19 cellular contexts compared by ENCODE assay signal in the genomic region with DNA sequence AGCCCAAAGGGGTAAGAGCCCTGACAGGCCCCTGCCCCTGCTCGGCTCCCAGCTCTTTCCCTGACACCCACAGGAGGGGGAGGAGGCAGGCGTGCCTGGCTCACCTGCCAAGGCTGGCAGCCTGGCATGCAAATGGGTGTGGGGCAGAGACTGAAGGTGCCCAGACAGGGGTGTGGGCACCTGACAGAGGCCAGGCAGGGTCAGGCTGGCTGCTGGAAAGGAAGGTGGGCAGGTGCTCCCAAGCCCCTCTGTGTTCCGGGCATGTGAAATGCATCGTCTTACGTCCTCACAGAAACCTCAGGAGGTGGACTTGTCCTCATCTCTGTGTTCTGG. TPM values are rescaled to one million over a fixed set of nuclear protein-coding genes. Genes with fewer than 3 reads are reported as not detected.
A peak's percentile ranks its signal among the peaks of the same experiment; 100 is the strongest.
DNase-seq lines count a peak whose midpoint lies in the region; ATAC-seq, FAIRE-seq and TF ChIP-seq lines count a peak whose summit lies in the region.
"Had no signal": no experiment of that assay in that cellular context is flagged by ENCODE, and none has a peak within 500 bp of the region (broad histone marks: within the 10 kb centered on the region; RNA-seq: fewer than 3 reads in every experiment).

No MANE protein-coding gene starts in this region.

- H3K9ac ChIP-seq in H1 (replicated peaks in 1 of 4; ENCODE audit: extremely low read depth in 1 of 4, low read depth in 3 of 4, low read length in 3 of 4), result no peak overlapping the region

- no peak overlapping the region for H3K14ac ChIP-seq in H1 (ENCODE audit: insufficient read length)

- H3K27me3 ChIP-seq in H1 (replicated peaks in 1 of 4; ENCODE audit: control insufficient read depth in 3 of 4, extremely low read depth in 1 of 4, insufficient read depth in 3 of 4, low read length in 3 of 4) (no peaks in the 10 kb centered on the region), lung (ENCODE audit: control insufficient read depth, insufficient read depth) (no peaks in the 10 kb centered on the region), small intestine (ENCODE audit: control insufficient read depth in 2 of 2, insufficient read depth in 2 of 2, low read length in 2 of 2) (peaks cover 0 to 2% of the 10 kb centered on the region in 2 donors)

- peaks cover 13% of the 10 kb centered on the region for H3K27me3 Mint-ChIP-seq in osteocyte (ENCODE audit: unreplicated experiment)

- H3K4me3 ChIP-seq in HEK293 (ENCODE audit: low read depth, low read length) (no peak overlapping the region), H1 (ENCODE audit: extremely low read depth in 1 of 4, insufficient read depth in 2 of 4, low read depth in 3 of 4, low read length in 4 of 4) (no peak overlapping the region), lung (no peak overlapping the region), small intestine (ENCODE audit: low read depth in 1 of 2, low read length in 2 of 2) (no peak overlapping the region)

- H3K36me3 Mint-ChIP-seq in osteocyte (ENCODE audit: unreplicated experiment), result no peaks in the 10 kb centered on the region

- H3K9me3 Mint-ChIP-seq in osteocyte (ENCODE audit: unreplicated experiment), result no peaks in the 10 kb centered on the region
- H3K9me3 Mint-ChIP-seq: HFFc6 had no signal

- no peak for TF ChIP-seq POLR2A in H1 (IDR thresholded peaks at IDR 0.05; ENCODE audit: control extremely low read depth in 1 of 2, low read depth in 2 of 2, low read length in 2 of 2)

- ATAC-seq in lung (ENCODE audit: insufficient read depth, low FRiP score) (peak; percentile 15), left ventricle myocardium superior (no peak), HG02840 (IDR thresholded peaks at IDR 0.05; ENCODE audit: low FRiP score, unreplicated experiment) (no peak)

- no peak overlapping the region for H3K4ac ChIP-seq in H1 (replicated peaks; ENCODE audit: insufficient read length, low read depth, low read length)

- peak overlapping the region; percentile 75; the same call in 1 of the 2 replicates for H2AK5ac ChIP-seq in H1 (ENCODE audit: low read depth, low read length)

- CTCF ChIA-PET in HEK293 (lab: Yijun Ruan, JAX) (no interaction called here), H1 (lab: Charles Lee; ENCODE audit: partially characterized antibody) (interaction anchor here (0.6 to 3.2 kb wide), 10 partner anchors 9 to 313 kb away, joined by 3 to 15 read pairs (median 3); no protein-coding TSS in a partner anchor)

- no peak overlapping the region; the same call in 1 of the 2 replicates for H4K8ac ChIP-seq in H1 (ENCODE audit: extremely low read depth, insufficient read depth, low read length)

- no peaks in the 10 kb centered on the region for H3K79me2 ChIP-seq in H1 (ENCODE audit: control insufficient read depth in 1 of 2, insufficient read depth in 2 of 2, low read length in 2 of 2)

- 0 out of 2 replicates have a peak overlapping the region, but pooled peaks have one; percentile 48 for H2BK20ac ChIP-seq in H1 (ENCODE audit: low read length)

- H3K4me1 Mint-ChIP-seq in osteocyte (ENCODE audit: unreplicated experiment), result peaks cover 2% of the 10 kb centered on the region

- H3K79me1 ChIP-seq in H1 (ENCODE audit: low read depth, low read length), result no peaks in the 10 kb centered on the region

- H3K4me3 Mint-ChIP-seq in osteocyte (ENCODE audit: unreplicated experiment), result no peak overlapping the region
- H3K4me3 Mint-ChIP-seq: HFFc6 had no signal

- no peak overlapping the region for H2BK5ac ChIP-seq in H1 (ENCODE audit: low read depth, low read length)

- DNase-seq in H1 (ENCODE audit: low read depth in 1 of 2, low spot score in 2 of 2), result no peak
- no peak for DNase-seq in lung (ENCODE audit: low spot score)
- DNase-seq in small intestine, result peak; percentile 81
- DNase-seq in osteocyte (ENCODE audit: extremely low spot score, unreplicated experiment), result no peak
- DNase-seq in activated CD8-positive, alpha-beta memory T cell treated with anti-CD3 and anti-CD28 coated beads, Interleukin-2, amount 50 U/mL, for 48 hours, result no peak
- no peak for DNase-seq in left ventricle myocardium superior
- DNase-seq: COR-L47, DMS153, GOT3, HFFc6, NCI-H1105 treated with DMSO at 0.1 percent for 48 hours, NCI-H1694 treated with DMSO at 0.1 percent for 48 hours, NCI-H2107, NCI-H345, NCI-H526, SHP77 treated with DMSO at 0.1 percent for 48 hours had no signal

- H3K4me2 ChIP-seq in H1 (ENCODE audit: insufficient read depth in 1 of 2, low read depth in 2 of 2, low read length in 2 of 2), result no peak overlapping the region

- H3K27ac Mint-ChIP-seq in osteocyte (ENCODE audit: unreplicated experiment), result no peak overlapping the region
- H3K27ac Mint-ChIP-seq: HFFc6 had no signal

- H3K36me3 ChIP-seq in HEK293 (ENCODE audit: control insufficient read depth in 2 of 2, insufficient read depth in 1 of 2, low read length in 2 of 2) (no peaks in the 10 kb centered on the region), H1 (ENCODE audit: control insufficient read depth in 2 of 4, insufficient read depth in 4 of 4, low read length in 3 of 4) (no peaks in the 10 kb centered on the region), lung (ENCODE audit: control insufficient read depth in 2 of 2, insufficient read depth in 2 of 2, low read length in 2 of 2) (no peaks in the 10 kb centered on the region), small intestine (ENCODE audit: control insufficient read depth in 2 of 2, insufficient read depth in 2 of 2, low read length in 2 of 2) (no peaks in the 10 kb centered on the region)

- intact Hi-C loops in left ventricle myocardium superior (cut with micrococcal nuclease), result no loop called here

- H2BK15ac ChIP-seq in H1 (ENCODE audit: low read length), result no peak overlapping the region

- TF ChIP-seq RAD21 in H1 (IDR thresholded peaks at IDR 0.05 in 1 of 2, conservative IDR thresholded peaks at IDR 0.05 in 1 of 2; ENCODE audit: low read depth in 2 of 2, low read length in 2 of 2), result no peak

- H3K4me1 ChIP-seq in HEK293 (ENCODE audit: control insufficient read depth, insufficient read depth, low read length), result no peaks in the 10 kb centered on the region
- peaks cover 0 to 17% (median 11%) of the 10 kb centered on the region in 4 experiments; a peak in 6 of 7 replicates for H3K4me1 ChIP-seq in H1 (replicated peaks in 1 of 4; ENCODE audit: control insufficient read depth in 3 of 4, insufficient read depth in 4 of 4, low read length in 3 of 4)
- peaks cover 0 to 2% of the 10 kb centered on the region in 2 donors for H3K4me1 ChIP-seq in lung (ENCODE audit: control insufficient read depth in 2 of 2, insufficient read depth in 2 of 2, low read length in 2 of 2)
- peaks cover 3 to 14% of the 10 kb centered on the region in 2 donors for H3K4me1 ChIP-seq in small intestine (ENCODE audit: control insufficient read depth in 2 of 2, insufficient read depth in 1 of 2, low read depth in 1 of 2, low read length in 1 of 2)

- peak overlapping the region; percentile 32 for H4K91ac ChIP-seq in H1 (replicated peaks; ENCODE audit: insufficient read length, low read length)

- TF ChIP-seq EP300 in H1 (IDR thresholded peaks at IDR 0.05; ENCODE audit: borderline replicate concordance in 1 of 2, low read depth in 2 of 2, low read length in 2 of 2), result no peak

- no peak overlapping the region for H2BK120ac ChIP-seq in H1 (replicated peaks; ENCODE audit: low read depth, low read length)

- H2BK12ac ChIP-seq in H1 (ENCODE audit: low read depth, low read length), result 0 out of 2 replicates have a peak overlapping the region, but pooled peaks have one; percentile 23

- WGBS in H1 (ENCODE audit: extremely low coverage in 1 of 2, insufficient coverage in 1 of 2, insufficient read length in 1 of 2, insufficient replicate concordance in 2 of 2, low coverage in 1 of 2, low lambda C conversion rate in 2 of 2, missing lambda C conversion rate in 1 of 2), 2 experiments, result 84% methylated on average over 4 of the region's 5 CpGs; no CpG with 5 or more reads in 1 of the 2 experiments
- WGBS in lung, 2 donors, result 83 to 95% methylated on average over 5 of the region's 5 CpGs
- WGBS in small intestine, 3 donors, result 32 to 76% (median 53%) methylated on average over 4 to 5 of the region's 5 CpGs

- no peaks in the 10 kb centered on the region for H4K20me1 ChIP-seq in H1 (replicated peaks in 1 of 2; ENCODE audit: control insufficient read depth in 1 of 2, insufficient read depth in 2 of 2, low read length in 2 of 2)

- no peaks in the 10 kb centered on the region for H3K23me2 ChIP-seq in H1 (ENCODE audit: low read depth, low read length)

- H3K9me3 ChIP-seq in HEK293 (ENCODE audit: control insufficient read depth, insufficient read depth, low read depth, low read length), result no peaks in the 10 kb centered on the region
- H3K9me3 ChIP-seq in H1 (ENCODE audit: insufficient read depth in 2 of 2, low read depth in 1 of 2, low read length in 1 of 2), result no peaks in the 10 kb centered on the region
- H3K9me3 ChIP-seq in lung (ENCODE audit: control insufficient read depth in 2 of 2, insufficient read depth in 1 of 2, low read length in 1 of 2), result no peaks in the 10 kb centered on the region
- H3K9me3 ChIP-seq in small intestine (ENCODE audit: control insufficient read depth, low read depth), result no peaks in the 10 kb centered on the region

- H3K56ac ChIP-seq in H1 (replicated peaks; ENCODE audit: insufficient read length, low read depth, low read length), result no peak overlapping the region

- POLR2A ChIA-PET in HEK293 (lab: Yijun Ruan, JAX), result no interaction called here
- POLR2A ChIA-PET in H1 (lab: Charles Lee; ENCODE audit: partially characterized antibody), result interaction anchor here (0.8 to 1.6 kb wide), 9 partner anchors 11 to 130 kb away, joined by 3 read pairs; no protein-coding TSS in a partner anchor

- H3K27ac ChIP-seq in HEK293 (ENCODE audit: extremely low read depth, low read depth, low read length), result no peak overlapping the region
- no peak overlapping the region for H3K27ac ChIP-seq in H1 (ENCODE audit: low read depth, low read length)
- H3K27ac ChIP-seq in lung (ENCODE audit: low read depth in 1 of 2, low read length in 1 of 2), result peak overlapping the region in 1 of 2 donors; percentile 26
- peak overlapping the region; percentile 52 to 70 for H3K27ac ChIP-seq in small intestine (ENCODE audit: low read depth in 1 of 2, low read length in 1 of 2)

- no peak overlapping the region for H3K23ac ChIP-seq in H1 (ENCODE audit: insufficient read length)

- no peak overlapping the region; the same call in 1 of the 2 replicates for H3K18ac ChIP-seq in H1 (ENCODE audit: extremely low read depth, low read length)

- H2AFZ ChIP-seq in H1 (ENCODE audit: low read length), result no peak overlapping the region

- no peak for TF ChIP-seq CTCF in HEK293 (tag by site-specific recombination; IDR thresholded peaks at IDR 0.05)
- no peak for TF ChIP-seq CTCF in H1 (IDR thresholded peaks at IDR 0.05; ENCODE audit: control extremely low read depth in 1 of 3, insufficient read depth in 1 of 3, low read depth in 1 of 3, low read length in 3 of 3)
- no peak for TF ChIP-seq CTCF in lung (IDR thresholded peaks at IDR 0.05; ENCODE audit: control extremely low read depth, extremely low read depth)
- no peak for TF ChIP-seq CTCF in osteocyte (IDR thresholded peaks at IDR 0.05)

- no peak for FAIRE-seq in H1 (lab: Jason Lieb, UNC)
- no peak for FAIRE-seq in small intestine (lab: Jason Lieb, UNC)
- FAIRE-seq: GM12892 had no signal

- H4K5ac ChIP-seq in H1 (ENCODE audit: insufficient read length, low read depth, low read length), result no peak overlapping the region

RNA-seq across cellular contexts. Expression of gene CASZ1, which starts 19.4 kb away (rescaled TPM):
- 6.1 and 7.7 TPM in 2 replicates for total RNA-seq in H1 (2021; fragmentation: NEBNext Ultra II Directional; extraction: Animal tissue kit (Norgen Biotek cat#: 25700))
- 4.4 and 5.9 TPM in 2 replicates for polyA plus RNA-seq in H1 (2011; rRNA removed)
- polyA plus RNA-seq in H1 (2011; cell fraction: cytosol; rRNA removed), result 3.6 TPM
- polyA plus RNA-seq in H1 (2011; cell fraction: nucleus; rRNA removed), result 10.1 TPM
- polyA plus RNA-seq in H1 (2012, experiment 1 of 2), result 2.2 to 4.5 TPM (median 4.3 TPM) in 4 replicates
- 2.9 TPM for polyA plus RNA-seq in H1 (2012, experiment 2 of 2)
- 6.5 TPM for polyA plus RNA-seq in H1 (2013, experiment 1 of 2)
- 6.3 TPM for polyA plus RNA-seq in H1 (2013, experiment 2 of 2)
- polyA minus RNA-seq in H1 (2011; rRNA and poly(A)+ RNA removed), result 3.9 and 5.8 TPM in 2 replicates
- polyA minus RNA-seq in H1 (2011; cell fraction: cytosol; rRNA and poly(A)+ RNA removed), result 5.8 TPM
- polyA minus RNA-seq in H1 (2011; cell fraction: nucleus; rRNA and poly(A)+ RNA removed), result 10.2 TPM
- 10 to 100 TPM; 61.9 to 69.9 TPM for total RNA-seq in lung
- 10 to 100 TPM; 10.3 to 19.2 TPM for polyA plus RNA-seq in lung
- polyA plus RNA-seq in small intestine, result 10 to 100 TPM; 13.5 to 23.0 (median 15.4) TPM
- total RNA-seq in osteocyte, result 1.2 and 1.8 TPM in 2 replicates
- total RNA-seq in left ventricle myocardium superior, result 57.8 TPM

Comparison
In these comparisons a context has a peak if more than half of its experiments do, and no peak if none do; other contexts are left out.
1. H3K27ac ChIP-seq: peak in small intestine (2 of 2); none in HEK293 (single experiment) and H1 (single experiment).